13 cellular contexts compared by ENCODE assay signal in genomic region chr2:235709969-235710879, GRCh38.
A peak's percentile ranks its signal among the peaks of the same experiment; 100 is the strongest.
DNase-seq lines count a peak whose midpoint lies in the region; ATAC-seq, FAIRE-seq and TF ChIP-seq lines count a peak whose summit lies in the region.
"Had no signal": no experiment of that assay in that cellular context is flagged by ENCODE, and none has a peak within 500 bp of the region (broad histone marks: within the 10 kb centered on the region; RNA-seq: fewer than 3 reads in every experiment).

No MANE protein-coding gene starts in this region.

- H4K20me1 ChIP-seq in PC-9 (ENCODE audit: insufficient read depth) = no peaks in the 10 kb centered on the region

- peaks cover 44% of the 10 kb centered on the region for H3F3A ChIP-seq in PC-9 (ENCODE audit: insufficient read depth, low read depth)

- CTCF ChIA-PET in A549 (lab: Yijun Ruan, JAX) = interaction anchor here (1.0 to 1.2 kb wide), 2 partner anchors 33 to 69 kb away, joined by 3 read pairs; no protein-coding TSS in a partner anchor
- CTCF ChIA-PET in PC-9 (lab: Charles Lee) = interaction anchor here (1.4 kb wide), 1 partner anchor 20 kb away, joined by 4 read pairs; no protein-coding TSS in a partner anchor

- TF ChIP-seq CTCF in A549 (IDR thresholded peaks at IDR 0.05) (no peak), PC-9 (conservative IDR thresholded peaks at IDR 0.05) (no peak), natural killer cell (IDR thresholded peaks at IDR 0.05) (no peak), foreskin fibroblast (IDR thresholded peaks at IDR 0.05; ENCODE audit: low read depth, low read length) (no peak)

- DNase-seq in A549 (ENCODE audit: low read depth in 1 of 2, low spot score in 1 of 2) (no peak), PC-9 (peak; percentile 49 to 79), dermis blood vessel endothelial cell (peak; percentile 15), natural killer cell (no peak), foreskin fibroblast (no peak), left lobe of liver (ENCODE audit: low spot score) (no peak)
- DNase-seq: NCI-H1930, NCI-H774, SHP77 had no signal

- peak overlapping the region; percentile 79 to 82 for H3K27ac Mint-ChIP-seq in natural killer cell
- H3K27ac Mint-ChIP-seq: nephron had no signal

- H3K36me3 Mint-ChIP-seq in natural killer cell = no peaks in the 10 kb centered on the region

- TF ChIP-seq RAD21 in A549 (conservative IDR thresholded peaks at IDR 0.05 in 1 of 2, IDR thresholded peaks at IDR 0.05 in 1 of 2) = no peak

- H3K36me3 ChIP-seq in PC-9 (ENCODE audit: low read depth) = peaks cover 15% of the 10 kb centered on the region

- peak overlapping the region; percentile 69 for H3K4me3 Mint-ChIP-seq in natural killer cell
- H3K4me3 Mint-ChIP-seq: nephron had no signal

- TF ChIP-seq EP300 in A549 (IDR thresholded peaks at IDR 0.05) = no peak

- intact Hi-C loops in PC-9 (cut with micrococcal nuclease; ENCODE audit: unreplicated experiment) = loop anchor here (1.0 to 5.0 kb wide), 4 partner anchors 34 to 728 kb away; no protein-coding TSS in a partner anchor
- intact Hi-C loops in natural killer cell (cut with micrococcal nuclease) = no loop called here

- POLR2A ChIA-PET in A549 (lab: Yijun Ruan, JAX) = no interaction called here
- POLR2A ChIA-PET in PC-9 (lab: Charles Lee; ENCODE audit: unreplicated experiment) = interaction anchor here (0.6 kb wide), 1 partner anchor 1258 kb away, joined by 5 read pairs; no protein-coding TSS in a partner anchor

- H3K9me3 ChIP-seq in A549 = no peaks in the 10 kb centered on the region
- no peaks in the 10 kb centered on the region for H3K9me3 ChIP-seq in PC-9 (ENCODE audit: insufficient read depth, low read depth)

- no peak for TF ChIP-seq POLR2A in A549 (IDR thresholded peaks at IDR 0.05; ENCODE audit: low read length)

- ATAC-seq in A549 (no peak), natural killer cell (peak; percentile 62 to 80 (median 72)), GM21447 (IDR thresholded peaks at IDR 0.05; ENCODE audit: unreplicated experiment) (no peak), HG03520 (IDR thresholded peaks at IDR 0.05; ENCODE audit: unreplicated experiment) (no peak), left lobe of liver (no peak)

- no peaks in the 10 kb centered on the region for H3K27me3 Mint-ChIP-seq in natural killer cell (ENCODE audit: low read depth in 2 of 2)

- H3K27me3 ChIP-seq in PC-9 (ENCODE audit: insufficient read depth, low read depth) = no peaks in the 10 kb centered on the region

- peak overlapping the region; percentile 0 to 53; a peak in 3 of 6 replicates for H3K27ac ChIP-seq in A549
- peak overlapping the region; percentile 96 for H3K27ac ChIP-seq in PC-9

- H3K4me3 ChIP-seq in A549 (no peak overlapping the region), PC-9 (no peak overlapping the region; the same call in 1 of the 2 replicates), foreskin fibroblast (ENCODE audit: low read depth in 1 of 2, low read length in 2 of 2) (no peak overlapping the region)

- H3K4me1 Mint-ChIP-seq in natural killer cell = peaks cover 35 to 48% of the 10 kb centered on the region in 2 donors

- 89% methylated on average over 27 of the region's 27 CpGs for WGBS in A549 (ENCODE audit: missing lambda C conversion rate)

- TSS peak; percentile 37 for BruUV-seq in PC-9 (replicated peaks; lab: Mats Ljungman, UMichigan)

- H2AFZ ChIP-seq in PC-9 = no peak overlapping the region

- peaks cover 90% of the 10 kb centered on the region for H3K79me2 ChIP-seq in PC-9 (ENCODE audit: low read depth)

- no peak for FAIRE-seq in A549 (lab: Jason Lieb, UNC)
- FAIRE-seq: endothelial cell of umbilical vein had no signal

- H3K4me1 ChIP-seq in A549 (peaks cover 40% of the 10 kb centered on the region), PC-9 (replicated peaks; ENCODE audit: insufficient read depth) (peaks cover 54% of the 10 kb centered on the region)

- no peaks in the 10 kb centered on the region for H3K9me3 Mint-ChIP-seq in natural killer cell
- H3K9me3 Mint-ChIP-seq: nephron had no signal

- H3K4me2 ChIP-seq in A549 (peak overlapping the region; percentile 59; the same call in 2 of the 3 replicates), PC-9 (peak overlapping the region; percentile 63)

- no peaks in the 10 kb centered on the region for H3K9me2 ChIP-seq in PC-9 (ENCODE audit: insufficient read depth)

TF ChIP-seq in A549, 52 proteins besides CTCF, POLR2A, EP300 and RAD21:
- no peak for TF ChIP-seq ZNF302 (CRISPR knock-in tag; IDR thresholded peaks at IDR 0.05)
- no peak for TF ChIP-seq TP53 (CRISPR knock-in tag; IDR thresholded peaks at IDR 0.05)
- TF ChIP-seq CHD4 (IDR thresholded peaks at IDR 0.05; ENCODE audit: borderline replicate concordance) = no peak
- TF ChIP-seq MAX (IDR thresholded peaks at IDR 0.05) = no peak
- no peak for TF ChIP-seq USF2 (IDR thresholded peaks at IDR 0.05)
- TF ChIP-seq KDM5A (IDR thresholded peaks at IDR 0.05) = no peak
- TF ChIP-seq PBX3 (IDR thresholded peaks at IDR 0.05) = no peak
- TF ChIP-seq MYC (IDR thresholded peaks at IDR 0.05; ENCODE audit: borderline replicate concordance, low read length) = no peak
- TF ChIP-seq FOXS1 (CRISPR knock-in tag; IDR thresholded peaks at IDR 0.05) = no peak
- TF ChIP-seq, protein P1, sequence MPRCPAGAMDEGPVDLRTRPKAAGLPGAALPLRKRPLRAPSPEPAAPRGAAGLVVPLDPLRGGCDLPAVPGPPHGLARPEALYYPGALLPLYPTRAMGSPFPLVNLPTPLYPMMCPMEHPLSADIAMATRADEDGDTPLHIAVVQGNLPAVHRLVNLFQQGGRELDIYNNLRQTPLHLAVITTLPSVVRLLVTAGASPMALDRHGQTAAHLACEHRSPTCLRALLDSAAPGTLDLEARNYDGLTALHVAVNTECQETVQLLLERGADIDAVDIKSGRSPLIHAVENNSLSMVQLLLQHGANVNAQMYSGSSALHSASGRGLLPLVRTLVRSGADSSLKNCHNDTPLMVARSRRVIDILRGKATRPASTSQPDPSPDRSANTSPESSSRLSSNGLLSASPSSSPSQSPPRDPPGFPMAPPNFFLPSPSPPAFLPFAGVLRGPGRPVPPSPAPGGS (IDR thresholded peaks at IDR 0.05) = no peak
- TF ChIP-seq MAFK (IDR thresholded peaks at IDR 0.05; ENCODE audit: partially characterized antibody) = no peak
- TF ChIP-seq BHLHE40 (IDR thresholded peaks at IDR 0.05; ENCODE audit: low read depth, low read length) = no peak
- TF ChIP-seq KDM1A (IDR thresholded peaks at IDR 0.05; ENCODE audit: low read depth) = no peak
- no peak for TF ChIP-seq E2F6 (IDR thresholded peaks at IDR 0.05; ENCODE audit: borderline replicate concordance, low read depth)
- no peak for TF ChIP-seq SREBF2 (IDR thresholded peaks at IDR 0.05)
- no peak for TF ChIP-seq NPAS2 (CRISPR knock-in tag; IDR thresholded peaks at IDR 0.05; ENCODE audit: borderline replicate concordance)
- no peak for TF ChIP-seq HOXB13 (CRISPR knock-in tag; IDR thresholded peaks at IDR 0.05; ENCODE audit: low read depth)
- TF ChIP-seq, protein P2, sequence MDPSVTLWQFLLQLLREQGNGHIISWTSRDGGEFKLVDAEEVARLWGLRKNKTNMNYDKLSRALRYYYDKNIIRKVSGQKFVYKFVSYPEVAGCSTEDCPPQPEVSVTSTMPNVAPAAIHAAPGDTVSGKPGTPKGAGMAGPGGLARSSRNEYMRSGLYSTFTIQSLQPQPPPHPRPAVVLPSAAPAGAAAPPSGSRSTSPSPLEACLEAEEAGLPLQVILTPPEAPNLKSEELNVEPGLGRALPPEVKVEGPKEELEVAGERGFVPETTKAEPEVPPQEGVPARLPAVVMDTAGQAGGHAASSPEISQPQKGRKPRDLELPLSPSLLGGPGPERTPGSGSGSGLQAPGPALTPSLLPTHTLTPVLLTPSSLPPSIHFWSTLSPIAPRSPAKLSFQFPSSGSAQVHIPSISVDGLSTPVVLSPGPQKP (IDR thresholded peaks at IDR 0.05; ENCODE audit: low read depth, low read length) = no peak
- TF ChIP-seq HOXA7 (CRISPR knock-in tag; IDR thresholded peaks at IDR 0.05) = no peak
TF ChIP-seq in A549: peak in this region for 0.

Comparison
In these comparisons a context has a peak if more than half of its experiments do, and no peak if none do; other contexts are left out.
1. ATAC-seq: peak in natural killer cell (3 of 3); none in A549 (0 of 2), GM21447 (single experiment), HG03520 (single experiment) and left lobe of liver (single experiment).
2. DNase-seq: peak in PC-9 (2 of 2) and dermis blood vessel endothelial cell (single experiment); none in A549 (0 of 2), natural killer cell (single experiment), foreskin fibroblast (0 of 2) and left lobe of liver (single experiment).